In genomic region chr20:48725589-48725991, GRCh38 we compare ENCODE assay signal across 1 cellular context.
A peak's percentile ranks its signal among the peaks of the same experiment; 100 is the strongest.
TF ChIP-seq lines count a peak whose summit lies in the region.

No MANE protein-coding gene starts in this region.

TF ChIP-seq in K562, 482 proteins besides CTCF, POLR2A, EP300 and RAD21 (continued from another document and continues in another):
- TF ChIP-seq ZBTB17 (CRISPR knock-in tag; IDR thresholded peaks at IDR 0.05) (no peak), POLR2AphosphoS2 (IDR thresholded peaks at IDR 0.05; ENCODE audit: low read length) (no peak), PML (IDR thresholded peaks at IDR 0.05; ENCODE audit: low read length) (no peak), RBM22 (IDR thresholded peaks at IDR 0.05; ENCODE audit: low read depth, low read length, poor library complexity, severe bottlenecking) (no peak), CHD2 (IDR thresholded peaks at IDR 0.05; ENCODE audit: low read depth, low read length) (0 out of 2 replicates have a peak, but pooled peaks have one; percentile 25), EHMT2 (IDR thresholded peaks at IDR 0.05) (no peak), YBX1 (IDR thresholded peaks at IDR 0.05) (no peak), HSF4 (CRISPR knock-in tag; IDR thresholded peaks at IDR 0.05; ENCODE audit: borderline replicate concordance) (no peak), NONO (IDR thresholded peaks at IDR 0.05; ENCODE audit: low read depth in 2 of 2, low read length in 1 of 2) (no peak), MYC (IDR thresholded peaks at IDR 0.05; ENCODE audit: low read depth, low read length) (no peak), MYC (CRISPR knock-in tag; IDR thresholded peaks at IDR 0.05; ENCODE audit: borderline replicate concordance, low read depth) (no peak), KHSRP (IDR thresholded peaks at IDR 0.05) (no peak), RCOR1 (IDR thresholded peaks at IDR 0.05; ENCODE audit: borderline replicate concordance in 1 of 2, low read depth in 2 of 2, low read length in 2 of 2) (peak in 1 of 2 experiments; percentile 10; a peak in 1 of 4 replicates), ZNF584 (CRISPR knock-in tag; IDR thresholded peaks at IDR 0.05; ENCODE audit: low read depth) (no peak), RBM14 (IDR thresholded peaks at IDR 0.05; ENCODE audit: borderline replicate concordance, insufficient read depth, low read depth, low read length) (no peak), LEF1 (IDR thresholded peaks at IDR 0.05) (no peak), FOSL1 (tag; conservative IDR thresholded peaks at IDR 0.05) (peak; percentile 40), SMAD1 (IDR thresholded peaks at IDR 0.05; ENCODE audit: low read depth, low read length, partially characterized antibody) (no peak), RAD51 (IDR thresholded peaks at IDR 0.05; ENCODE audit: borderline replicate concordance, low read depth) (peak; percentile 97), BRF1 (IDR thresholded peaks at IDR 0.05; ENCODE audit: borderline replicate concordance, extremely low read depth, insufficient read length) (no peak), MED1 (CRISPR knock-in tag; IDR thresholded peaks at IDR 0.05; ENCODE audit: borderline replicate concordance) (no peak)
- TF ChIP-seq, protein P1, sequence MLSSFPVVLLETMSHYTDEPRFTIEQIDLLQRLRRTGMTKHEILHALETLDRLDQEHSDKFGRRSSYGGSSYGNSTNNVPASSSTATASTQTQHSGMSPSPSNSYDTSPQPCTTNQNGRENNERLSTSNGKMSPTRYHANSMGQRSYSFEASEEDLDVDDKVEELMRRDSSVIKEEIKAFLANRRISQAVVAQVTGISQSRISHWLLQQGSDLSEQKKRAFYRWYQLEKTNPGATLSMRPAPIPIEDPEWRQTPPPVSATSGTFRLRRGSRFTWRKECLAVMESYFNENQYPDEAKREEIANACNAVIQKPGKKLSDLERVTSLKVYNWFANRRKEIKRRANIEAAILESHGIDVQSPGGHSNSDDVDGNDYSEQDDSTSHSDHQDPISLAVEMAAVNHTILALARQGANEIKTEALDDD (IDR thresholded peaks at IDR 0.05): no peak
- TF ChIP-seq, protein P2, sequence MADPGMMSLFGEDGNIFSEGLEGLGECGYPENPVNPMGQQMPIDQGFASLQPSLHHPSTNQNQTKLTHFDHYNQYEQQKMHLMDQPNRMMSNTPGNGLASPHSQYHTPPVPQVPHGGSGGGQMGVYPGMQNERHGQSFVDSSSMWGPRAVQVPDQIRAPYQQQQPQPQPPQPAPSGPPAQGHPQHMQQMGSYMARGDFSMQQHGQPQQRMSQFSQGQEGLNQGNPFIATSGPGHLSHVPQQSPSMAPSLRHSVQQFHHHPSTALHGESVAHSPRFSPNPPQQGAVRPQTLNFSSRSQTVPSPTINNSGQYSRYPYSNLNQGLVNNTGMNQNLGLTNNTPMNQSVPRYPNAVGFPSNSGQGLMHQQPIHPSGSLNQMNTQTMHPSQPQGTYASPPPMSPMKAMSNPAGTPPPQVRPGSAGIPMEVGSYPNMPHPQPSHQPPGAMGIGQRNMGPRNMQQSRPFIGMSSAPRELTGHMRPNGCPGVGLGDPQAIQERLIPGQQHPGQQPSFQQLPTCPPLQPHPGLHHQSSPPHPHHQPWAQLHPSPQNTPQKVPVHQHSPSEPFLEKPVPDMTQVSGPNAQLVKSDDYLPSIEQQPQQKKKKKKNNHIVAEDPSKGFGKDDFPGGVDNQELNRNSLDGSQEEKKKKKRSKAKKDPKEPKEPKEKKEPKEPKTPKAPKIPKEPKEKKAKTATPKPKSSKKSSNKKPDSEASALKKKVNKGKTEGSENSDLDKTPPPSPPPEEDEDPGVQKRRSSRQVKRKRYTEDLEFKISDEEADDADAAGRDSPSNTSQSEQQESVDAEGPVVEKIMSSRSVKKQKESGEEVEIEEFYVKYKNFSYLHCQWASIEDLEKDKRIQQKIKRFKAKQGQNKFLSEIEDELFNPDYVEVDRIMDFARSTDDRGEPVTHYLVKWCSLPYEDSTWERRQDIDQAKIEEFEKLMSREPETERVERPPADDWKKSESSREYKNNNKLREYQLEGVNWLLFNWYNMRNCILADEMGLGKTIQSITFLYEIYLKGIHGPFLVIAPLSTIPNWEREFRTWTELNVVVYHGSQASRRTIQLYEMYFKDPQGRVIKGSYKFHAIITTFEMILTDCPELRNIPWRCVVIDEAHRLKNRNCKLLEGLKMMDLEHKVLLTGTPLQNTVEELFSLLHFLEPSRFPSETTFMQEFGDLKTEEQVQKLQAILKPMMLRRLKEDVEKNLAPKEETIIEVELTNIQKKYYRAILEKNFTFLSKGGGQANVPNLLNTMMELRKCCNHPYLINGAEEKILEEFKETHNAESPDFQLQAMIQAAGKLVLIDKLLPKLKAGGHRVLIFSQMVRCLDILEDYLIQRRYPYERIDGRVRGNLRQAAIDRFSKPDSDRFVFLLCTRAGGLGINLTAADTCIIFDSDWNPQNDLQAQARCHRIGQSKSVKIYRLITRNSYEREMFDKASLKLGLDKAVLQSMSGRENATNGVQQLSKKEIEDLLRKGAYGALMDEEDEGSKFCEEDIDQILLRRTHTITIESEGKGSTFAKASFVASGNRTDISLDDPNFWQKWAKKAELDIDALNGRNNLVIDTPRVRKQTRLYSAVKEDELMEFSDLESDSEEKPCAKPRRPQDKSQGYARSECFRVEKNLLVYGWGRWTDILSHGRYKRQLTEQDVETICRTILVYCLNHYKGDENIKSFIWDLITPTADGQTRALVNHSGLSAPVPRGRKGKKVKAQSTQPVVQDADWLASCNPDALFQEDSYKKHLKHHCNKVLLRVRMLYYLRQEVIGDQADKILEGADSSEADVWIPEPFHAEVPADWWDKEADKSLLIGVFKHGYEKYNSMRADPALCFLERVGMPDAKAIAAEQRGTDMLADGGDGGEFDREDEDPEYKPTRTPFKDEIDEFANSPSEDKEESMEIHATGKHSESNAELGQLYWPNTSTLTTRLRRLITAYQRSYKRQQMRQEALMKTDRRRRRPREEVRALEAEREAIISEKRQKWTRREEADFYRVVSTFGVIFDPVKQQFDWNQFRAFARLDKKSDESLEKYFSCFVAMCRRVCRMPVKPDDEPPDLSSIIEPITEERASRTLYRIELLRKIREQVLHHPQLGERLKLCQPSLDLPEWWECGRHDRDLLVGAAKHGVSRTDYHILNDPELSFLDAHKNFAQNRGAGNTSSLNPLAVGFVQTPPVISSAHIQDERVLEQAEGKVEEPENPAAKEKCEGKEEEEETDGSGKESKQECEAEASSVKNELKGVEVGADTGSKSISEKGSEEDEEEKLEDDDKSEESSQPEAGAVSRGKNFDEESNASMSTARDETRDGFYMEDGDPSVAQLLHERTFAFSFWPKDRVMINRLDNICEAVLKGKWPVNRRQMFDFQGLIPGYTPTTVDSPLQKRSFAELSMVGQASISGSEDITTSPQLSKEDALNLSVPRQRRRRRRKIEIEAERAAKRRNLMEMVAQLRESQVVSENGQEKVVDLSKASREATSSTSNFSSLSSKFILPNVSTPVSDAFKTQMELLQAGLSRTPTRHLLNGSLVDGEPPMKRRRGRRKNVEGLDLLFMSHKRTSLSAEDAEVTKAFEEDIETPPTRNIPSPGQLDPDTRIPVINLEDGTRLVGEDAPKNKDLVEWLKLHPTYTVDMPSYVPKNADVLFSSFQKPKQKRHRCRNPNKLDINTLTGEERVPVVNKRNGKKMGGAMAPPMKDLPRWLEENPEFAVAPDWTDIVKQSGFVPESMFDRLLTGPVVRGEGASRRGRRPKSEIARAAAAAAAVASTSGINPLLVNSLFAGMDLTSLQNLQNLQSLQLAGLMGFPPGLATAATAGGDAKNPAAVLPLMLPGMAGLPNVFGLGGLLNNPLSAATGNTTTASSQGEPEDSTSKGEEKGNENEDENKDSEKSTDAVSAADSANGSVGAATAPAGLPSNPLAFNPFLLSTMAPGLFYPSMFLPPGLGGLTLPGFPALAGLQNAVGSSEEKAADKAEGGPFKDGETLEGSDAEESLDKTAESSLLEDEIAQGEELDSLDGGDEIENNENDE (IDR thresholded peaks at IDR 0.05; ENCODE audit: low read depth, low read length): no peak
- TF ChIP-seq, protein P3, sequence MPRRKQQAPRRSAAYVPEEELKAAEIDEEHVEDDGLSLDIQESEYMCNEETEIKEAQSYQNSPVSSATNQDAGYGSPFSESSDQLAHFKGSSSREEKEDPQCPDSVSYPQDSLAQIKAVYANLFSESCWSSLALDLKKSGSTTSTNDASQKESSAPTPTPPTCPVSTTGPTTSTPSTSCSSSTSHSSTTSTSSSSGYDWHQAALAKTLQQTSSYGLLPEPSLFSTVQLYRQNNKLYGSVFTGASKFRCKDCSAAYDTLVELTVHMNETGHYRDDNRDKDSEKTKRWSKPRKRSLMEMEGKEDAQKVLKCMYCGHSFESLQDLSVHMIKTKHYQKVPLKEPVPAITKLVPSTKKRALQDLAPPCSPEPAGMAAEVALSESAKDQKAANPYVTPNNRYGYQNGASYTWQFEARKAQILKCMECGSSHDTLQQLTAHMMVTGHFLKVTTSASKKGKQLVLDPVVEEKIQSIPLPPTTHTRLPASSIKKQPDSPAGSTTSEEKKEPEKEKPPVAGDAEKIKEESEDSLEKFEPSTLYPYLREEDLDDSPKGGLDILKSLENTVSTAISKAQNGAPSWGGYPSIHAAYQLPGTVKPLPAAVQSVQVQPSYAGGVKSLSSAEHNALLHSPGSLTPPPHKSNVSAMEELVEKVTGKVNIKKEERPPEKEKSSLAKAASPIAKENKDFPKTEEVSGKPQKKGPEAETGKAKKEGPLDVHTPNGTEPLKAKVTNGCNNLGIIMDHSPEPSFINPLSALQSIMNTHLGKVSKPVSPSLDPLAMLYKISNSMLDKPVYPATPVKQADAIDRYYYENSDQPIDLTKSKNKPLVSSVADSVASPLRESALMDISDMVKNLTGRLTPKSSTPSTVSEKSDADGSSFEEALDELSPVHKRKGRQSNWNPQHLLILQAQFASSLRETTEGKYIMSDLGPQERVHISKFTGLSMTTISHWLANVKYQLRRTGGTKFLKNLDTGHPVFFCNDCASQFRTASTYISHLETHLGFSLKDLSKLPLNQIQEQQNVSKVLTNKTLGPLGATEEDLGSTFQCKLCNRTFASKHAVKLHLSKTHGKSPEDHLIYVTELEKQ (CRISPR knock-in tag; IDR thresholded peaks at IDR 0.05): no peak
- TF ChIP-seq, protein P4, sequence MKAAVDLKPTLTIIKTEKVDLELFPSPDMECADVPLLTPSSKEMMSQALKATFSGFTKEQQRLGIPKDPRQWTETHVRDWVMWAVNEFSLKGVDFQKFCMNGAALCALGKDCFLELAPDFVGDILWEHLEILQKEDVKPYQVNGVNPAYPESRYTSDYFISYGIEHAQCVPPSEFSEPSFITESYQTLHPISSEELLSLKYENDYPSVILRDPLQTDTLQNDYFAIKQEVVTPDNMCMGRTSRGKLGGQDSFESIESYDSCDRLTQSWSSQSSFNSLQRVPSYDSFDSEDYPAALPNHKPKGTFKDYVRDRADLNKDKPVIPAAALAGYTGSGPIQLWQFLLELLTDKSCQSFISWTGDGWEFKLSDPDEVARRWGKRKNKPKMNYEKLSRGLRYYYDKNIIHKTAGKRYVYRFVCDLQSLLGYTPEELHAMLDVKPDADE (conservative IDR thresholded peaks at IDR 0.05; ENCODE audit: control insufficient read depth, low read depth, low read length): no peak
- TF ChIP-seq, protein P5, sequence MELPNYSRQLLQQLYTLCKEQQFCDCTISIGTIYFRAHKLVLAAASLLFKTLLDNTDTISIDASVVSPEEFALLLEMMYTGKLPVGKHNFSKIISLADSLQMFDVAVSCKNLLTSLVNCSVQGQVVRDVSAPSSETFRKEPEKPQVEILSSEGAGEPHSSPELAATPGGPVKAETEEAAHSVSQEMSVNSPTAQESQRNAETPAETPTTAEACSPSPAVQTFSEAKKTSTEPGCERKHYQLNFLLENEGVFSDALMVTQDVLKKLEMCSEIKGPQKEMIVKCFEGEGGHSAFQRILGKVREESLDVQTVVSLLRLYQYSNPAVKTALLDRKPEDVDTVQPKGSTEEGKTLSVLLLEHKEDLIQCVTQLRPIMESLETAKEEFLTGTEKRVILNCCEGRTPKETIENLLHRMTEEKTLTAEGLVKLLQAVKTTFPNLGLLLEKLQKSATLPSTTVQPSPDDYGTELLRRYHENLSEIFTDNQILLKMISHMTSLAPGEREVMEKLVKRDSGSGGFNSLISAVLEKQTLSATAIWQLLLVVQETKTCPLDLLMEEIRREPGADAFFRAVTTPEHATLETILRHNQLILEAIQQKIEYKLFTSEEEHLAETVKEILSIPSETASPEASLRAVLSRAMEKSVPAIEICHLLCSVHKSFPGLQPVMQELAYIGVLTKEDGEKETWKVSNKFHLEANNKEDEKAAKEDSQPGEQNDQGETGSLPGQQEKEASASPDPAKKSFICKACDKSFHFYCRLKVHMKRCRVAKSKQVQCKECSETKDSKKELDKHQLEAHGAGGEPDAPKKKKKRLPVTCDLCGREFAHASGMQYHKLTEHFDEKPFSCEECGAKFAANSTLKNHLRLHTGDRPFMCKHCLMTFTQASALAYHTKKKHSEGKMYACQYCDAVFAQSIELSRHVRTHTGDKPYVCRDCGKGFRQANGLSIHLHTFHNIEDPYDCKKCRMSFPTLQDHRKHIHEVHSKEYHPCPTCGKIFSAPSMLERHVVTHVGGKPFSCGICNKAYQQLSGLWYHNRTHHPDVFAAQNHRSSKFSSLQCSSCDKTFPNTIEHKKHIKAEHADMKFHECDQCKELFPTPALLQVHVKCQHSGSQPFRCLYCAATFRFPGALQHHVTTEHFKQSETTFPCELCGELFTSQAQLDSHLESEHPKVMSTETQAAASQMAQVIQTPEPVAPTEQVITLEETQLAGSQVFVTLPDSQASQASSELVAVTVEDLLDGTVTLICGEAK (IDR thresholded peaks at IDR 0.05): no peak
- TF ChIP-seq, protein P5 (CRISPR knock-in tag; IDR thresholded peaks at IDR 0.05): no peak
